32 cellular contexts compared by ENCODE assay signal in genomic region chrX:54714424-54714823, GRCh38.
"Had no signal": no experiment of that assay in that cellular context is flagged by ENCODE, and none has a peak within 500 bp of the region (broad histone marks: within the 10 kb centered on the region; RNA-seq: fewer than 3 reads in every experiment).

No MANE protein-coding gene starts in this region.

- H3K4me1 ChIP-seq: adrenal gland had no signal

- ATAC-seq: activated CD8-positive, alpha-beta T cell treated with anti-CD3 and anti-CD28 coated beads for 36 hours; activated naive CD4-positive, alpha-beta T cell treated with anti-CD3 and anti-CD28 coated beads, Interleukin-2, amount 50 U/mL, for 72 hours; activated T-cell treated with anti-CD3 and anti-CD28 coated beads, Interleukin-2, amount 50 U/mL, for 4 hours; activated T-cell treated with anti-CD3 and anti-CD28 coated beads, Interleukin-2, amount 50 U/mL, for 72 hours; activated T-helper 17 cell treated with anti-CD3 and anti-CD28 coated beads, Interleukin-2, amount 50 U/mL, for 72 hours had no signal

- H3K36me3 ChIP-seq: adrenal gland, cardiac muscle cell had no signal

- H3K27me3 ChIP-seq: adrenal gland, cardiac muscle cell had no signal

- DNase-seq: activated B cell treated with CpG ODN at 0.5 μM for 24 hours; activated CD4-positive, alpha-beta memory T cell treated with anti-CD3 and anti-CD28 coated beads for 36 hours; activated CD4-positive, alpha-beta T cell treated with anti-CD3 and anti-CD28 coated beads for 4 hours; activated CD4-positive, alpha-beta T cell treated with anti-CD3 and anti-CD28 coated beads, Interleukin-2, amount 10 ng/mL, durations not matched to agents 24 days and 14 days; activated CD4-positive, alpha-beta T cell treated with anti-CD3 and anti-CD28 coated beads, Interleukin-2, amount 50 U/mL, for 1 hour; activated CD4-positive, alpha-beta T cell treated with anti-CD3 and anti-CD28 coated beads, Interleukin-2, amount 50 U/mL, for 4 hours; activated CD4-positive, CD25-positive, alpha-beta regulatory T cell treated with anti-CD3 and anti-CD28 coated beads, Interleukin-2, amount 50 U/mL, for 72 hours; activated CD8-positive, alpha-beta memory T cell treated with anti-CD3 and anti-CD28 coated beads, Interleukin-2, amount 50 U/mL, for 4 hours; activated CD8-positive, alpha-beta T cell treated with anti-CD3 and anti-CD28 coated beads for 36 hours; activated effector memory CD4-positive, alpha-beta T cell treated with anti-CD3 and anti-CD28 coated beads, Interleukin-2, amount 50 U/mL, for 16 hours; activated gamma-delta T cell treated with Interleukin-2 at 50 U/mL for 16 hours; activated naive CD4-positive, alpha-beta T cell; activated naive CD4-positive, alpha-beta T cell treated with anti-CD3 and anti-CD28 coated beads for 36 hours; activated naive CD4-positive, alpha-beta T cell treated with anti-CD3 and anti-CD28 coated beads, Interleukin-2, amount 50 U/mL, for 16 hours; activated naive CD8-positive, alpha-beta T cell treated with anti-CD3 and anti-CD28 coated beads for 36 hours; activated T-cell treated with anti-CD3 and anti-CD28 coated beads for 4 hours; activated T-cell treated with anti-CD3 and anti-CD28 coated beads, Interleukin-2, amount 50 U/mL, for 1 hour; activated T-cell treated with anti-CD3 and anti-CD28 coated beads, Interleukin-2, amount 50 U/mL, for 4 hours; activated T-cell treated with anti-CD3 and anti-CD28 coated beads, Interleukin-2, amount 50 U/mL, for 72 hours; adrenal gland; amniotic stem cell; aorta; caudate nucleus; cerebellar nuclear complex; T-helper 2 cell; T-helper 9 cell had no signal

- H3K4me3 ChIP-seq: adrenal gland, cardiac muscle cell had no signal

- FAIRE-seq: bronchial epithelial cell, TTC549 had no signal

- H3K9me3 ChIP-seq: adrenal gland had no signal

- H3K27ac ChIP-seq: adrenal gland, cardiac muscle cell, VCaP had no signal
